8 cellular contexts compared by ENCODE assay signal in genomic region chr2:206084468-206084869, GRCh38. TPM values are rescaled to one million over a fixed set of nuclear protein-coding genes. Genes with fewer than 3 reads are reported as not detected.
A peak's percentile ranks its signal among the peaks of the same experiment; 100 is the strongest.
DNase-seq lines count a peak whose midpoint lies in the region; ATAC-seq lines count a peak whose summit lies in the region.

No MANE protein-coding gene starts in this region.

- H3K9ac ChIP-seq in SK-N-MC (ENCODE audit: insufficient read length), result peak overlapping the region; percentile 100

- peak; percentile 26 for DNase-seq in DMS53 treated with DMSO at 0.1 percent for 48 hours (lab: John Stamatoyannopoulos, UW; ENCODE audit: unreplicated experiment)
- DNase-seq in Jurkat, Clone E6-1 (ENCODE audit: low read depth, low spot score), result no peak
- DNase-seq in SK-N-MC (ENCODE audit: low read depth, low spot score), result no peak
- peak in 50 of 61 donors; percentile 3 to 67 (median 30) for DNase-seq in caudate nucleus (lab: John Stamatoyannopoulos, UW)
- DNase-seq in iPS-NIHi11 (ENCODE audit: low spot score), result peak; percentile 53
- DNase-seq in sciatic nerve (ENCODE audit: low spot score), result peak; percentile 80

- H3K4me3 ChIP-seq in Jurkat, Clone E6-1 (ENCODE audit: low read length), result peak overlapping the region; percentile 81
- H3K4me3 ChIP-seq in SK-N-MC, result peak overlapping the region; percentile 99

- H3K27ac ChIP-seq in SK-N-MC, result peak overlapping the region; percentile 100
- H3K27ac ChIP-seq in caudate nucleus (ENCODE audit: low read depth, low read length), result peak overlapping the region; percentile 99

- ATAC-seq in sciatic nerve (peak; percentile 87), HG02588 (IDR thresholded peaks at IDR 0.05; ENCODE audit: unreplicated experiment) (no peak), HG03108 (IDR thresholded peaks at IDR 0.05; ENCODE audit: unreplicated experiment) (no peak)

- intact Hi-C loops in sciatic nerve (cut with DNase I), result no loop called here

- H3K36me3 ChIP-seq in SK-N-MC (ENCODE audit: insufficient read depth, low read length), result no peaks in the 10 kb centered on the region

- no peaks in the 10 kb centered on the region for H3K9me3 ChIP-seq in SK-N-MC (ENCODE audit: low read depth, low read length)

RNA-seq across cellular contexts. Expression of gene INO80D, which starts 1.5 kb away (rescaled TPM):
- polyA plus RNA-seq in Jurkat, Clone E6-1 (2012; ENCODE audit: insufficient read depth, insufficient read length), result 2.2 TPM
- 36.3 TPM for total RNA-seq in sciatic nerve

Comparison
In these comparisons a context has a peak if more than half of its experiments do, and no peak if none do; other contexts are left out.
1. DNase-seq: peak in DMS53 treated with DMSO at 0.1 percent for 48 hours (single experiment), caudate nucleus (50 of 61), iPS-NIHi11 (single experiment) and sciatic nerve (single experiment); none in Jurkat, Clone E6-1 (single experiment) and SK-N-MC (single experiment).